ENCODE assay signal across 22 cellular contexts in the genomic region with DNA sequence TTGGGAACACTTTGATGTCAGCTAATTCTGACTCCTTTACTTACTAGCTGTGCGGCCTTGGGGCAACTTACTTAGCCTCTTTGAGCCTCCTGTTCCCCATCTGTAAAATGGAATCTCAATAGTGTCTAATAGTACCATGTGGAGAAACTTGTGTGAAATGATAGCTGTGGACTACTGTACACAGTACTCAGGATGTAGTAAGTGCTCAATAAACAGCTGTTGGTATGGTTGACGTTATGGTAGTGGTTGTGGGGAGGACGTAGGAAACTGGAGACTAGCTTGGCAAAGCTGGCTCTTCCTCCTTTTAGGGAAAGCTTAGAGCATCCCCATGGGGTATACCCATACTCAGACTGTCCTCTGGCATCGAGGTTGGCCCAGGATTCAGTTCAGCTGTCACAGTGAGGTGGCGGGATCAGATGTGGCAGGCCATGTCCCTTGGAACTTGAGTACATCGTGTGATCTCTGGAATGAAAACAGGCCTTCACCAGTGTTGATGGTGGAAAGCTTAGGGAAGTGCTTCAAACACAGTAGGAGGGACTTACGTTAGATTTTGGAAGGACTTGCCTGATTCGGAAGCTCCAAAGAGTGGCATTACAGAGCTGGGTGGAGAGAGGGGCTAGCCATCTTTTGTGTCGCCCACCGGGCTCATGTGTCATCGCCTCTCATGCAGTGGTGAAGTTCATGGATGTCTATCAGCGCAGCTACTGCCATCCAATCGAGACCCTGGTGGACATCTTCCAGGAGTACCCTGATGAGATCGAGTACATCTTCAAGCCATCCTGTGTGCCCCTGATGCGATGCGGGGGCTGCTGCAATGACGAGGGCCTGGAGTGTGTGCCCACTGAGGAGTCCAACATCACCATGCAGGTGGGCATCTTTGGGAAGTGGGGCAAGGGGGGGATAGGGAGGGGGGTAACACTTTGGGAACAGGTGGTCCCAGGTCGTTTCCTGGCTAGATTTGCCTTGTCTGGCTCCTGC. TPM values are rescaled to one million over a fixed set of nuclear protein-coding genes. Genes with fewer than 3 reads are reported as not detected.
DNase-seq lines count a peak whose midpoint lies in the region; ATAC-seq and TF ChIP-seq lines count a peak whose summit lies in the region.
"Had no signal": no experiment of that assay in that cellular context is flagged by ENCODE, and none has a peak within 500 bp of the region (broad histone marks: within the 10 kb centered on the region; RNA-seq: fewer than 3 reads in every experiment).

No MANE protein-coding gene starts in this region.

- no peak for DNase-seq in WTC11 (ENCODE audit: low spot score)
- DNase-seq in Right ventricle myocardium superior, result no peak
- no peak for DNase-seq in neural progenitor cell (ENCODE audit: low spot score)
- no peak for DNase-seq in type B pancreatic cell (ENCODE audit: extremely low spot score, unreplicated experiment)
- DNase-seq in endothelial cell (ENCODE audit: low spot score), result no peak
- DNase-seq in DMS 273 (lab: John Stamatoyannopoulos, UW; ENCODE audit: unreplicated experiment), result no peak
- no peak for DNase-seq in occipital lobe (lab: John Stamatoyannopoulos, UW)
- DNase-seq: activated CD4-positive, alpha-beta memory T cell treated with anti-CD3 and anti-CD28 coated beads, Interleukin-2, amount 10 ng/mL, durations not matched to agents 7 days and 5 days; activated naive CD4-positive, alpha-beta T cell treated with anti-CD3 and anti-CD28 coated beads for 36 hours; activated T-cell treated with anti-CD3 and anti-CD28 coated beads, Interleukin-2, amount 50 U/mL, for 1 hour; AML-193; COR-L47; effector memory CD8-positive, alpha-beta T cell; EL; Kasumi-1; naive thymus-derived CD4-positive, alpha-beta T cell; NCI-H524 treated with DMSO at 0.1 percent for 48 hours; retina; SHP77 treated with DMSO at 0.1 percent for 48 hours; T-helper 1 cell; tibial artery had no signal

- no peaks in the 10 kb centered on the region for H3K9me3 ChIP-seq in neural progenitor cell (ENCODE audit: low read depth)
- H3K9me3 ChIP-seq: tibial artery had no signal

- peaks cover 86% of the 10 kb centered on the region for H4K20me1 ChIP-seq in neural progenitor cell (ENCODE audit: low read depth)

- H3K27ac Mint-ChIP-seq in WTC11 (peak overlapping the region; percentile 63; the same call in 1 of the 2 replicates), neural progenitor cell (no peak overlapping the region), type B pancreatic cell (peak overlapping the region; percentile 39), endothelial cell (ENCODE audit: unreplicated experiment) (no peak overlapping the region)
- H3K27ac Mint-ChIP-seq: activated CD4-positive, alpha-beta memory T cell treated with anti-CD3 and anti-CD28 coated beads, Interleukin-2, amount 10 ng/mL, durations not matched to agents 7 days and 5 days; activated naive CD4-positive, alpha-beta T cell treated with anti-CD3 and anti-CD28 coated beads for 36 hours; stimulated activated memory B cell treated with anti-CD40 and anti-IgM and Interleukin-4, amounts not matched to agents 10 μg/mL and 1 μg/mL and 100 μg/mL, for 72 hours had no signal

- TF ChIP-seq CTCF in WTC11 (IDR thresholded peaks at IDR 0.05) (no peak), neural progenitor cell (IDR thresholded peaks at IDR 0.05) (no peak), type B pancreatic cell (conservative IDR thresholded peaks at IDR 0.05) (no peak), endothelial cell (IDR thresholded peaks at IDR 0.05; ENCODE audit: unreplicated experiment) (no peak)

- no peaks in the 10 kb centered on the region for H3K36me3 ChIP-seq in neural progenitor cell

- no peak overlapping the region for H3K4me3 Mint-ChIP-seq in WTC11
- H3K4me3 Mint-ChIP-seq in neural progenitor cell, result peak overlapping the region; percentile 53
- no peak overlapping the region for H3K4me3 Mint-ChIP-seq in type B pancreatic cell
- no peak overlapping the region for H3K4me3 Mint-ChIP-seq in endothelial cell (ENCODE audit: unreplicated experiment)
- H3K4me3 Mint-ChIP-seq: activated CD4-positive, alpha-beta memory T cell treated with anti-CD3 and anti-CD28 coated beads, Interleukin-2, amount 10 ng/mL, durations not matched to agents 7 days and 5 days; activated naive CD4-positive, alpha-beta T cell treated with anti-CD3 and anti-CD28 coated beads for 36 hours; effector memory CD8-positive, alpha-beta T cell; naive thymus-derived CD4-positive, alpha-beta T cell; stimulated activated memory B cell treated with anti-CD40 and anti-IgM and Interleukin-4, amounts not matched to agents 10 μg/mL and 1 μg/mL and 100 μg/mL, for 72 hours had no signal

- H3K79me2 ChIP-seq in neural progenitor cell (ENCODE audit: low read depth), result peaks cover 51% of the 10 kb centered on the region

- no peak for ATAC-seq in WTC11
- ATAC-seq in Right ventricle myocardium superior (ENCODE audit: poor library complexity), result peak; percentile 8
- ATAC-seq: effector memory CD8-positive, alpha-beta T cell; naive thymus-derived CD4-positive, alpha-beta T cell had no signal

- H3K4me3 ChIP-seq in neural progenitor cell, result no peak overlapping the region
- H3K4me3 ChIP-seq: tibial artery had no signal

- no peak overlapping the region for H3K9ac ChIP-seq in neural progenitor cell

- H3K36me3 Mint-ChIP-seq in WTC11 (peaks cover 42% of the 10 kb centered on the region), neural progenitor cell (peaks cover 36% of the 10 kb centered on the region), type B pancreatic cell (peaks cover 17% of the 10 kb centered on the region), endothelial cell (ENCODE audit: low read depth, unreplicated experiment) (peaks cover 8% of the 10 kb centered on the region)
- H3K36me3 Mint-ChIP-seq: stimulated activated memory B cell treated with anti-CD40 and anti-IgM and Interleukin-4, amounts not matched to agents 10 μg/mL and 1 μg/mL and 100 μg/mL, for 72 hours had no signal

- intact Hi-C loops in Right ventricle myocardium superior (cut with DNase I), result loop anchor here (10.0 kb wide), 1 partner anchor 228 kb away; no protein-coding TSS in a partner anchor

- POLR2A ChIA-PET in WTC11 (lab: Charles Lee), result no interaction called here

- CTCF ChIA-PET in WTC11 (lab: Charles Lee), result interaction anchor here (0.6 to 1.0 kb wide), 3 partner anchors 174 to 225 kb away, joined by 3 to 4 read pairs (median 4); no protein-coding TSS in a partner anchor

- H3K27ac ChIP-seq in neural progenitor cell, result no peak overlapping the region
- H3K27ac ChIP-seq: tibial artery had no signal

- no peaks in the 10 kb centered on the region for H3K9me3 Mint-ChIP-seq in WTC11
- H3K9me3 Mint-ChIP-seq in neural progenitor cell, result no peaks in the 10 kb centered on the region
- no peaks in the 10 kb centered on the region for H3K9me3 Mint-ChIP-seq in type B pancreatic cell
- no peaks in the 10 kb centered on the region for H3K9me3 Mint-ChIP-seq in endothelial cell (ENCODE audit: unreplicated experiment)
- H3K9me3 Mint-ChIP-seq: activated CD4-positive, alpha-beta memory T cell treated with anti-CD3 and anti-CD28 coated beads, Interleukin-2, amount 10 ng/mL, durations not matched to agents 7 days and 5 days; activated naive CD4-positive, alpha-beta T cell treated with anti-CD3 and anti-CD28 coated beads for 36 hours; effector memory CD8-positive, alpha-beta T cell; stimulated activated memory B cell treated with anti-CD40 and anti-IgM and Interleukin-4, amounts not matched to agents 10 μg/mL and 1 μg/mL and 100 μg/mL, for 72 hours had no signal

- peaks cover 2% of the 10 kb centered on the region for H3K27me3 ChIP-seq in neural progenitor cell
- H3K27me3 ChIP-seq: tibial artery had no signal

- H3K4me1 Mint-ChIP-seq in WTC11 (peaks cover 33% of the 10 kb centered on the region), neural progenitor cell (peaks cover 31% of the 10 kb centered on the region), type B pancreatic cell (ENCODE audit: unreplicated experiment) (peaks cover 33% of the 10 kb centered on the region), endothelial cell (ENCODE audit: unreplicated experiment) (peaks cover 17% of the 10 kb centered on the region)

- peaks cover 15% of the 10 kb centered on the region for H3F3A ChIP-seq in neural progenitor cell (ENCODE audit: low read depth)

- peaks cover 31% of the 10 kb centered on the region for H3K4me1 ChIP-seq in neural progenitor cell

- no peak overlapping the region for H3K4me2 ChIP-seq in neural progenitor cell

- no peaks in the 10 kb centered on the region for H3K27me3 Mint-ChIP-seq in WTC11 (ENCODE audit: low read depth)
- H3K27me3 Mint-ChIP-seq in neural progenitor cell (ENCODE audit: insufficient read depth, low read depth), result peaks cover 12% of the 10 kb centered on the region
- no peaks in the 10 kb centered on the region for H3K27me3 Mint-ChIP-seq in type B pancreatic cell
- peaks cover 8% of the 10 kb centered on the region for H3K27me3 Mint-ChIP-seq in endothelial cell (ENCODE audit: unreplicated experiment)
- H3K27me3 Mint-ChIP-seq: activated CD4-positive, alpha-beta memory T cell treated with anti-CD3 and anti-CD28 coated beads, Interleukin-2, amount 10 ng/mL, durations not matched to agents 7 days and 5 days had no signal

- H2AFZ ChIP-seq in neural progenitor cell (replicated peaks), result no peak overlapping the region

TF ChIP-seq in WTC11, 78 proteins besides CTCF, POLR2A, EP300 and RAD21:
- no peak for TF ChIP-seq JUN (CRISPR knock-in tag; IDR thresholded peaks at IDR 0.05)
- 0 out of 2 replicates have a peak, but pooled peaks have one; percentile 15 for TF ChIP-seq GABPB1 (CRISPR knock-in tag; IDR thresholded peaks at IDR 0.05)
TF ChIP-seq in WTC11: peak in this region for 1.

RNA-seq across cellular contexts. Expression of a gene that starts 7.1 kb away (rescaled TPM):
- total RNA-seq in WTC11 (2021) (41.9 to 44.4 TPM (median 43.8 TPM) in 3 replicates), Right ventricle myocardium superior (230 TPM), neural progenitor cell (ENCODE audit: low replicate concordance) (49.6 and 78.6 TPM in 2 replicates), type B pancreatic cell (ENCODE audit: low replicate concordance) (102 and 136 TPM in 2 replicates), endothelial cell (ENCODE audit: unreplicated experiment) (3.5 TPM), occipital lobe (32.3 TPM)

Comparison
In these comparisons a context has a peak if more than half of its experiments do, and no peak if none do; other contexts are left out.
1. H3K27ac Mint-ChIP-seq: peak in WTC11 (single experiment) and type B pancreatic cell (single experiment); none in neural progenitor cell (single experiment) and endothelial cell (single experiment).